8 cellular contexts compared by ENCODE assay signal in genomic region chr14:58244556-58245387, GRCh38. TPM values are rescaled to one million over a fixed set of nuclear protein-coding genes. Genes with fewer than 3 reads are reported as not detected.
DNase-seq lines count a peak whose midpoint lies in the region; ATAC-seq and TF ChIP-seq lines count a peak whose summit lies in the region.

TSS of gene PSMA3 (plus strand) at chr14:58244843. CDS start at chr14:58244921, 78 bp downstream.

- no peaks in the 10 kb centered on the region for H3K9me3 Mint-ChIP-seq in type B pancreatic cell

- peak within 1 kb of the TSS; percentile 82 to 99 (median 96) for H3K27ac ChIP-seq in heart left ventricle

- H3K27me3 ChIP-seq in heart left ventricle = no peaks in the 10 kb centered on the region

- in situ Hi-C loops in GM13976 (cut with MboI; ENCODE audit: low sequenced_read_pairs, unreplicated experiment) = no loop called here

- TF ChIP-seq CTCF in GM13976 (IDR thresholded peaks at IDR 0.05; ENCODE audit: borderline replicate concordance, control extremely low read depth, extremely low read depth, insufficient read depth, missing control alignments) (no peak), heart left ventricle (IDR thresholded peaks at IDR 0.05) (peak in 3 of 12 donors; percentile 13 to 35 (median 30)), type B pancreatic cell (conservative IDR thresholded peaks at IDR 0.05) (peak; percentile 32)

- H3K4me1 ChIP-seq in heart left ventricle = peaks cover 4 to 42% (median 30%) of the 10 kb centered on the region in 12 donors

- peak within 1 kb of the TSS; percentile 66 to 96 (median 84) for H3K4me3 ChIP-seq in heart left ventricle

- intact Hi-C loops in T-helper 1 cell treated with Interleukin-12 subunit alpha and Interleukin-12 subunit beta and Interleukin-4 antibody, amounts not matched to agents 30 ng/mL and 1 ng/mL, for 36 hours (cut with micrococcal nuclease) = loop anchor here (1.0 to 5.0 kb wide), 12 partner anchors 38 to 1848 kb away; partner anchors contain the start of genes ARID4A, ARMH4, DAAM1 and JKAMP
- intact Hi-C loops in heart left ventricle (cut with DNase I) = loop anchor here in 9 of 10 donors (1.0 to 10.0 kb wide), 7 partner anchors 42 to 54 kb away; partner anchors contain the start of genes ARID4A (in 7 of the 9) and ACTR10 (in 2 of the 9)

- peak within 1 kb of the TSS; percentile 99 for H3K27ac Mint-ChIP-seq in type B pancreatic cell

- DNase-seq in GM13976 (ENCODE audit: low spot score) = peak; percentile 93
- peak; percentile 90 for DNase-seq in NCI-H146 treated with DMSO at 0.1 percent for 48 hours (lab: John Stamatoyannopoulos, UW; ENCODE audit: unreplicated experiment)
- peak; percentile 95 for DNase-seq in amniotic epithelial cell (ENCODE audit: low read depth)
- peak; percentile 98 to 99 (median 98) for DNase-seq in heart left ventricle
- peak; percentile 98 for DNase-seq in pons (ENCODE audit: low spot score)
- DNase-seq in type B pancreatic cell (ENCODE audit: extremely low spot score, unreplicated experiment) = peak; percentile 97

- ATAC-seq in HG02870 (IDR thresholded peaks at IDR 0.05; ENCODE audit: unreplicated experiment) = peak; percentile 92
- peak; percentile 95 to 99 (median 98) for ATAC-seq in heart left ventricle

- H3K36me3 ChIP-seq in heart left ventricle = peaks cover 0 to 28% (median 15%) of the 10 kb centered on the region in 9 donors

- H3K9me3 ChIP-seq in heart left ventricle = no peaks in the 10 kb centered on the region

- H3K27me3 Mint-ChIP-seq in type B pancreatic cell = peaks cover 2% of the 10 kb centered on the region

- peaks cover 3% of the 10 kb centered on the region for H3K36me3 Mint-ChIP-seq in type B pancreatic cell

- peaks cover 30% of the 10 kb centered on the region for H3K4me1 Mint-ChIP-seq in type B pancreatic cell (ENCODE audit: unreplicated experiment)

- WGBS in heart left ventricle, 4 donors = 0 to 1% (median 0%) methylated on average over 49 to 50 of the region's 50 CpGs

- peak within 1 kb of the TSS; percentile 96 for H3K4me3 Mint-ChIP-seq in type B pancreatic cell

- peak; percentile 7 to 75 for TF ChIP-seq POLR2A in heart left ventricle (IDR thresholded peaks at IDR 0.05)

RNA-seq across cellular contexts. Expression of gene PSMA3, which starts in this region (rescaled TPM):
- 367 and 378 TPM in 2 replicates for total RNA-seq in T-helper 1 cell treated with Interleukin-12 subunit alpha and Interleukin-12 subunit beta and Interleukin-4 antibody, amounts not matched to agents 30 ng/mL and 1 ng/mL, for 36 hours
- total RNA-seq in heart left ventricle (100 to 1,000 TPM; 121 to 232 (median 155) TPM), type B pancreatic cell (ENCODE audit: low replicate concordance) (170 and 173 TPM in 2 replicates)
- 100 to 1,000 TPM; 206 to 208 TPM for polyA plus RNA-seq in heart left ventricle

Comparison
In these comparisons a context has a peak if more than half of its experiments do, and no peak if none do; other contexts are left out.
1. Peak in every context shown above with its lines: DNase-seq, ATAC-seq, H3K4me3 ChIP-seq and H3K27ac ChIP-seq.